Comparison of ENCODE assay signal across 16 cellular contexts in genomic region chr16:67444259-67445125, GRCh38. TPM values are rescaled to one million over a fixed set of nuclear protein-coding genes. Genes with fewer than 3 reads are reported as not detected.
DNase-seq lines count a peak whose midpoint lies in the region; ATAC-seq, FAIRE-seq and TF ChIP-seq lines count a peak whose summit lies in the region.
"Had no signal": no experiment of that assay in that cellular context is flagged by ENCODE, and none has a peak within 500 bp of the region (broad histone marks: within the 10 kb centered on the region; RNA-seq: fewer than 3 reads in every experiment).

No MANE protein-coding gene starts in this region.

- H3K9me3 ChIP-seq in K562 (replicated peaks; ENCODE audit: control insufficient read depth, insufficient read depth, low read depth, low read length) (no peaks in the 10 kb centered on the region), transverse colon (no peaks in the 10 kb centered on the region)
- H3K9me3 ChIP-seq: suprapubic skin had no signal

- intact Hi-C loops in K562 (cut with micrococcal nuclease) = no loop called here
- intact Hi-C loops in transverse colon (cut with DNase I; ENCODE audit: low total_unique reads) = no loop called here

- peak in 1 of 3 experiments; percentile 1; a peak in 1 of 6 replicates for TF ChIP-seq CTCF in K562 (IDR thresholded peaks at IDR 0.05 in 2 of 3, conservative IDR thresholded peaks at IDR 0.05 in 1 of 3; ENCODE audit: insufficient read depth in 2 of 3, low read depth in 1 of 3, low read length in 3 of 3)
- no peak for TF ChIP-seq CTCF in transverse colon (IDR thresholded peaks at IDR 0.05)

- no peaks in the 10 kb centered on the region for H3K4me1 Mint-ChIP-seq in activated naive CD4-positive, alpha-beta T cell treated with anti-CD3 and anti-CD28 coated beads, Interleukin-2, amount 50 U/mL, for 24 hours
- H3K4me1 Mint-ChIP-seq: activated naive CD8-positive, alpha-beta T cell treated with anti-CD3 and anti-CD28 coated beads for 36 hours; IgD-negative memory B cell had no signal

- in situ Hi-C loops in K562 (cut with MboI) = no loop called here
- in situ Hi-C loops in transverse colon (cut with MboI; ENCODE audit: low pct_ligation_motif_present in 1 of 4, low pct_unique_long_range_greater_than_20kb in 1 of 4, low sequenced_read_pairs in 3 of 4) = no loop called here

- no peak overlapping the region for H2AFZ ChIP-seq in K562 (ENCODE audit: low read depth, low read length)

- no peak overlapping the region for H3K27ac ChIP-seq in K562 (ENCODE audit: extremely low read depth, low read depth, low read length)
- peak overlapping the region; percentile 86 to 94 (median 88) for H3K27ac ChIP-seq in transverse colon
- H3K27ac ChIP-seq: suprapubic skin had no signal

- POLR2A ChIA-PET in K562 (lab: Yijun Ruan, JAX) = interaction anchor here (0.6 to 0.8 kb wide), 3 partner anchors 9 to 248 kb away, joined by 3 read pairs; no protein-coding TSS in a partner anchor

- H3K9ac ChIP-seq in K562 (ENCODE audit: insufficient read depth in 1 of 2, low read depth in 2 of 2, low read length in 2 of 2) = peak overlapping the region in 1 of 2 experiments; percentile 40; a peak in 2 of 4 replicates

- no peak for TF ChIP-seq RAD21 in K562 (CRISPR knock-in tag; conservative IDR thresholded peaks at IDR 0.05 in 1 of 2, IDR thresholded peaks at IDR 0.05 in 1 of 2)

- no peak overlapping the region for H3K4me3 ChIP-seq in K562
- no peak overlapping the region for H3K4me3 ChIP-seq in transverse colon
- H3K4me3 ChIP-seq: suprapubic skin had no signal

- BruUV-seq in K562 (replicated peaks; lab: Mats Ljungman, UMichigan) = no TSS peak

- no peak overlapping the region for H3K4me3 Mint-ChIP-seq in activated naive CD4-positive, alpha-beta T cell treated with anti-CD3 and anti-CD28 coated beads, Interleukin-2, amount 50 U/mL, for 24 hours
- H3K4me3 Mint-ChIP-seq: activated naive CD8-positive, alpha-beta T cell treated with anti-CD3 and anti-CD28 coated beads for 36 hours; IgD-negative memory B cell had no signal

- H3K4me1 ChIP-seq in K562 (replicated peaks in 1 of 2; ENCODE audit: control insufficient read depth in 2 of 2, insufficient read depth in 2 of 2, low read length in 2 of 2) (peaks cover 0 to 37% of the 10 kb centered on the region in 2 experiments; a peak in 2 of 5 replicates), transverse colon (peaks cover 80 to 92% (median 88%) of the 10 kb centered on the region in 4 donors)

- ATAC-seq in K562 = no peak

- H3K27me3 Mint-ChIP-seq in activated naive CD4-positive, alpha-beta T cell treated with anti-CD3 and anti-CD28 coated beads, Interleukin-2, amount 50 U/mL, for 24 hours = no peaks in the 10 kb centered on the region
- H3K27me3 Mint-ChIP-seq: activated naive CD8-positive, alpha-beta T cell treated with anti-CD3 and anti-CD28 coated beads for 36 hours; IgD-negative memory B cell had no signal

- peak overlapping the region; percentile 41 for H3K27ac Mint-ChIP-seq in activated naive CD4-positive, alpha-beta T cell treated with anti-CD3 and anti-CD28 coated beads, Interleukin-2, amount 50 U/mL, for 24 hours
- H3K27ac Mint-ChIP-seq: activated naive CD8-positive, alpha-beta T cell treated with anti-CD3 and anti-CD28 coated beads for 36 hours had no signal

- H3K9me1 ChIP-seq in K562 (ENCODE audit: control insufficient read depth, insufficient read depth, low read length) = no peaks in the 10 kb centered on the region

- CTCF ChIA-PET in K562 (lab: Yijun Ruan, JAX; ENCODE audit: low intra/inter-chr PET ratio) = no interaction called here

- TF ChIP-seq POLR2A in K562 (conservative IDR thresholded peaks at IDR 0.05) (no peak), transverse colon (IDR thresholded peaks at IDR 0.05) (no peak)

- H3K27me3 ChIP-seq in K562 (ENCODE audit: control insufficient read depth in 2 of 2, insufficient read depth in 2 of 2, low read length in 2 of 2) (no peaks in the 10 kb centered on the region), transverse colon (no peaks in the 10 kb centered on the region)
- H3K27me3 ChIP-seq: suprapubic skin had no signal

- peaks cover 20% of the 10 kb centered on the region for H4K20me1 ChIP-seq in K562 (replicated peaks; ENCODE audit: control insufficient read depth, insufficient read depth, low read length)

- TF ChIP-seq EP300 in K562 (IDR thresholded peaks at IDR 0.05; ENCODE audit: low read length) (no peak), transverse colon (IDR thresholded peaks at IDR 0.05; ENCODE audit: low read depth) (no peak)

- 83% methylated on average over 22 of the region's 22 CpGs for WGBS in K562 (ENCODE audit: insufficient coverage, low coverage, missing lambda C conversion rate)
- 82% methylated on average over 18 of the region's 22 CpGs; no CpG with 5 or more reads in 1 of the 2 donors for WGBS in transverse colon (ENCODE audit: low coverage in 1 of 2), 2 donors

- peak; percentile 6 for FAIRE-seq in K562 (lab: Jason Lieb, UNC)
- FAIRE-seq: A204.1 had no signal

- H3K36me3 Mint-ChIP-seq in activated naive CD4-positive, alpha-beta T cell treated with anti-CD3 and anti-CD28 coated beads, Interleukin-2, amount 50 U/mL, for 24 hours = no peaks in the 10 kb centered on the region

- no peaks in the 10 kb centered on the region for H3K79me2 ChIP-seq in K562 (ENCODE audit: control insufficient read depth, insufficient read depth, low read length)

- H3K9me3 Mint-ChIP-seq in activated naive CD4-positive, alpha-beta T cell treated with anti-CD3 and anti-CD28 coated beads, Interleukin-2, amount 50 U/mL, for 24 hours = no peaks in the 10 kb centered on the region
- H3K9me3 Mint-ChIP-seq: activated naive CD8-positive, alpha-beta T cell treated with anti-CD3 and anti-CD28 coated beads for 36 hours; IgD-negative memory B cell had no signal

- H3K36me3 ChIP-seq in K562 (ENCODE audit: control insufficient read depth, insufficient read depth, low read length) = peaks cover 54% of the 10 kb centered on the region; the same call in 2 of the 3 replicates
- no peaks in the 10 kb centered on the region for H3K36me3 ChIP-seq in transverse colon

- no peak overlapping the region for H3K4me2 ChIP-seq in K562 (ENCODE audit: insufficient read depth, low read length)

- DNase-seq in activated naive CD4-positive, alpha-beta T cell (lab: John Stamatoyannopoulos, UW) = no peak
- DNase-seq in K562 (ENCODE audit: extremely low read depth in 1 of 4, low spot score in 3 of 4) = no peak
- peak; percentile 67 for DNase-seq in kidney tubule cell (ENCODE audit: low spot score)
- DNase-seq in transverse colon = no peak
- no peak for DNase-seq in medulla oblongata (ENCODE audit: extremely low spot score)
- DNase-seq in NCI-H2196 treated with DMSO at 0.1 percent for 48 hours (lab: John Stamatoyannopoulos, UW; ENCODE audit: unreplicated experiment) = no peak
- no peak for DNase-seq in globus pallidus (ENCODE audit: low spot score)
- DNase-seq: activated naive CD8-positive, alpha-beta T cell treated with anti-CD3 and anti-CD28 coated beads for 36 hours; islet precursor cell; NCI-H1436 treated with DMSO at 0.1 percent for 48 hours; NCI-H526; RPMI8226 had no signal

RNA-seq across cellular contexts. Expression of gene HSD11B2, which starts 13.6 kb away (rescaled TPM):
- 3.4 and 5.6 TPM in 2 replicates for total RNA-seq in K562 (2011; cell fraction: chromatin; rRNA removed; ENCODE audit: low replicate concordance)
- 3.0 and 4.7 TPM in 2 replicates for total RNA-seq in K562 (2011; cell fraction: nucleolus; rRNA removed)
- total RNA-seq in K562 (2011; cell fraction: nucleoplasm; rRNA removed) = 2.4 and 6.9 TPM in 2 replicates
- total RNA-seq in K562 (2014; rRNA removed) (0.95 and 2.9 TPM in 2 replicates), K562 (2014; rRNA removed; fragmentation: Illumina TruSeq; extraction: Trizol) (0.22 and 0.55 TPM in 2 replicates), K562 (2015; rRNA removed; fragmentation: Illumina TruSeq; extraction: Trizol) (0.60 and 0.65 TPM in 2 replicates), K562 (2021) (1.9 and 2.0 TPM in 2 replicates), transverse colon (1,000 to 10,000 TPM in 1 of 4 donors, 100 to 1,000 TPM in 3; 667 to 1,081 (median 790) TPM)
- polyA plus RNA-seq in K562 (2011; rRNA removed) (0.79 and 2.2 TPM in 2 replicates), K562 (2014; fragmentation: Illumina TruSeq; extraction: Trizol) (1.4 and 2.7 TPM in 2 replicates), K562 (2014; fragmentation: Nextera tagmentation; extraction: Ambion mirVana) (under 1 TPM; 0.08 to 0.18 TPM), K562 (2014; rRNA removed) (1.4 and 2.2 TPM in 2 replicates)
- polyA plus RNA-seq in K562 (2011; cell fraction: cytosol; rRNA removed) = 1.8 and 2.4 TPM in 2 replicates
- polyA plus RNA-seq in K562 (2011; cell fraction: nucleus; rRNA removed) = 3.4 and 4.8 TPM in 2 replicates
- 0.86 and 2.0 TPM in 2 replicates for polyA plus RNA-seq in K562 (2012)
- polyA minus RNA-seq in K562 (2011; rRNA and poly(A)+ RNA removed) = 0.72 and 1.1 TPM in 2 replicates
- polyA minus RNA-seq in K562 (2011; cell fraction: cytosol; rRNA and poly(A)+ RNA removed) = 1.9 and 2.9 TPM in 2 replicates
- polyA minus RNA-seq in K562 (2011; cell fraction: nucleus; rRNA and poly(A)+ RNA removed) = 0.67 and 0.81 TPM in 2 replicates
- polyA plus RNA-seq: IgD-negative memory B cell had no signal

RNA-seq across cellular contexts. Expression of gene ZDHHC1, which starts 28.2 kb away (rescaled TPM):
- total RNA-seq in K562 (2011; cell fraction: chromatin; rRNA removed; ENCODE audit: low replicate concordance) = not detected in 2 replicates
- total RNA-seq in K562 (2011; cell fraction: nucleolus; rRNA removed) = 0.50 TPM in 1 of 2 replicates, not detected in the other
- not detected in 2 replicates for total RNA-seq in K562 (2011; cell fraction: nucleoplasm; rRNA removed)
- 0.24 and 0.77 TPM in 2 replicates for total RNA-seq in K562 (2014; rRNA removed)
- total RNA-seq in K562 (2014; rRNA removed; fragmentation: Illumina TruSeq; extraction: Trizol) = not detected in 2 replicates
- total RNA-seq in K562 (2015; rRNA removed; fragmentation: Illumina TruSeq; extraction: Trizol) = 0.36 TPM in 1 of 2 replicates, not detected in the other
- 0.16 TPM in 1 of 2 replicates, not detected in the other for total RNA-seq in K562 (2021)
- 0.06 and 0.07 TPM in 2 replicates for polyA plus RNA-seq in K562 (2011; rRNA removed)
- polyA plus RNA-seq in K562 (2011; cell fraction: cytosol; rRNA removed) = 0.13 and 0.95 TPM in 2 replicates
- 0.28 and 0.43 TPM in 2 replicates for polyA plus RNA-seq in K562 (2011; cell fraction: nucleus; rRNA removed)
- polyA plus RNA-seq in K562 (2012) = 0.17 TPM in 1 of 2 replicates, not detected in the other
- not detected in 2 replicates for polyA plus RNA-seq in K562 (2014; fragmentation: Illumina TruSeq; extraction: Trizol)
- not detected for polyA plus RNA-seq in K562 (2014; fragmentation: Nextera tagmentation; extraction: Ambion mirVana)
- 0.25 TPM in 1 of 2 replicates, not detected in the other for polyA plus RNA-seq in K562 (2014; rRNA removed)
- not detected in 2 replicates for polyA minus RNA-seq in K562 (2011; rRNA and poly(A)+ RNA removed)
- not detected in 2 replicates for polyA minus RNA-seq in K562 (2011; cell fraction: cytosol; rRNA and poly(A)+ RNA removed)
- polyA minus RNA-seq in K562 (2011; cell fraction: nucleus; rRNA and poly(A)+ RNA removed) = 0.54 TPM in 1 of 2 replicates, not detected in the other
- 10 to 100 TPM in 2 of 4 donors, 1 to 10 TPM in 2; 7.1 to 36.3 (median 20.5) TPM for total RNA-seq in transverse colon

RNA-seq across cellular contexts. Expression of gene ATP6V0D1, which starts 36.5 kb away (rescaled TPM):
- total RNA-seq in K562 (2011; cell fraction: chromatin; rRNA removed; ENCODE audit: low replicate concordance) = 30.0 and 74.0 TPM in 2 replicates
- 56.4 and 56.6 TPM in 2 replicates for total RNA-seq in K562 (2011; cell fraction: nucleolus; rRNA removed)
- 38.9 and 42.7 TPM in 2 replicates for total RNA-seq in K562 (2011; cell fraction: nucleoplasm; rRNA removed)
- total RNA-seq in K562 (2014; rRNA removed) (45.6 and 54.5 TPM in 2 replicates), K562 (2014; rRNA removed; fragmentation: Illumina TruSeq; extraction: Trizol) (22.0 and 30.6 TPM in 2 replicates), K562 (2015; rRNA removed; fragmentation: Illumina TruSeq; extraction: Trizol) (51.8 and 53.5 TPM in 2 replicates), K562 (2021) (61.3 and 61.5 TPM in 2 replicates), transverse colon (100 to 1,000 TPM; 218 to 457 (median 386) TPM)
- polyA plus RNA-seq in K562 (2011; rRNA removed) (48.2 and 51.5 TPM in 2 replicates), K562 (2014; fragmentation: Illumina TruSeq; extraction: Trizol) (64.9 and 69.7 TPM in 2 replicates), K562 (2014; fragmentation: Nextera tagmentation; extraction: Ambion mirVana) (10 to 100 TPM; 23.2 to 40.7 TPM), K562 (2014; rRNA removed) (33.9 and 37.3 TPM in 2 replicates)
- 97.2 and 146 TPM in 2 replicates for polyA plus RNA-seq in K562 (2011; cell fraction: cytosol; rRNA removed)
- polyA plus RNA-seq in K562 (2011; cell fraction: nucleus; rRNA removed) = 52.3 and 67.8 TPM in 2 replicates
- 84.3 and 116 TPM in 2 replicates for polyA plus RNA-seq in K562 (2012)
- polyA minus RNA-seq in K562 (2011; rRNA and poly(A)+ RNA removed) = 45.3 and 118 TPM in 2 replicates
- 61.6 and 78.2 TPM in 2 replicates for polyA minus RNA-seq in K562 (2011; cell fraction: cytosol; rRNA and poly(A)+ RNA removed)
- 17.6 and 17.7 TPM in 2 replicates for polyA minus RNA-seq in K562 (2011; cell fraction: nucleus; rRNA and poly(A)+ RNA removed)

RNA-seq across cellular contexts. Expression of gene AGRP, which starts 38.9 kb away (rescaled TPM):
- not detected in 2 replicates for total RNA-seq in K562 (2011; cell fraction: chromatin; rRNA removed; ENCODE audit: low replicate concordance)
- total RNA-seq in K562 (2011; cell fraction: nucleolus; rRNA removed) = not detected in 2 replicates
- not detected in 2 replicates for total RNA-seq in K562 (2011; cell fraction: nucleoplasm; rRNA removed)
- not detected in 2 replicates for total RNA-seq in K562 (2014; rRNA removed)
- not detected in 2 replicates for total RNA-seq in K562 (2014; rRNA removed; fragmentation: Illumina TruSeq; extraction: Trizol)
- total RNA-seq in K562 (2015; rRNA removed; fragmentation: Illumina TruSeq; extraction: Trizol) = not detected in 2 replicates
- not detected in 2 replicates for total RNA-seq in K562 (2021)
- polyA plus RNA-seq in K562 (2011; rRNA removed) = not detected in 2 replicates
- not detected in 2 replicates for polyA plus RNA-seq in K562 (2011; cell fraction: cytosol; rRNA removed)
- polyA plus RNA-seq in K562 (2011; cell fraction: nucleus; rRNA removed) = not detected in 2 replicates
- not detected in 2 replicates for polyA plus RNA-seq in K562 (2012)
- polyA plus RNA-seq in K562 (2014; fragmentation: Illumina TruSeq; extraction: Trizol) = not detected in 2 replicates
- not detected for polyA plus RNA-seq in K562 (2014; fragmentation: Nextera tagmentation; extraction: Ambion mirVana)
- polyA plus RNA-seq in K562 (2014; rRNA removed) = not detected in 2 replicates
- polyA minus RNA-seq in K562 (2011; rRNA and poly(A)+ RNA removed) = not detected in 2 replicates
- not detected in 2 replicates for polyA minus RNA-seq in K562 (2011; cell fraction: cytosol; rRNA and poly(A)+ RNA removed)
- not detected in 2 replicates for polyA minus RNA-seq in K562 (2011; cell fraction: nucleus; rRNA and poly(A)+ RNA removed)
- total RNA-seq in transverse colon = not detected
- total RNA-seq: suprapubic skin had no signal
- polyA plus RNA-seq: IgD-negative memory B cell had no signal

RNA-seq across cellular contexts. Expression of gene TPPP3, which starts 51.2 kb away (rescaled TPM):
- total RNA-seq in K562 (2011; cell fraction: chromatin; rRNA removed; ENCODE audit: low replicate concordance) = 0.44 TPM in 1 of 2 replicates, not detected in the other
- total RNA-seq in K562 (2011; cell fraction: nucleolus; rRNA removed) = 0.17 TPM in 1 of 2 replicates, not detected in the other
- total RNA-seq in K562 (2011; cell fraction: nucleoplasm; rRNA removed) = 0.37 TPM in 1 of 2 replicates, not detected in the other
- total RNA-seq in K562 (2014; rRNA removed) (0.16 and 0.50 TPM in 2 replicates), K562 (2014; rRNA removed; fragmentation: Illumina TruSeq; extraction: Trizol) (0.25 TPM in 1 of 2 replicates, not detected in the other), K562 (2015; rRNA removed; fragmentation: Illumina TruSeq; extraction: Trizol) (not detected in 2 replicates), K562 (2021) (0.38 and 0.44 TPM in 2 replicates), transverse colon (10 to 100 TPM in 1 of 4 donors, 1 to 10 TPM in 2, not detected in 1; 3.5 to 20.9 (median 5.7) TPM)
- polyA plus RNA-seq in K562 (2011; rRNA removed) (0.32 and 0.58 TPM in 2 replicates), K562 (2014; fragmentation: Illumina TruSeq; extraction: Trizol) (0.36 and 0.66 TPM in 2 replicates), K562 (2014; fragmentation: Nextera tagmentation; extraction: Ambion mirVana) (under 1 TPM in 1 of 2 experiments, not detected in 1; 0.13 TPM), K562 (2014; rRNA removed) (0.50 and 0.92 TPM in 2 replicates)
- 0.44 and 0.60 TPM in 2 replicates for polyA plus RNA-seq in K562 (2011; cell fraction: cytosol; rRNA removed)
- polyA plus RNA-seq in K562 (2011; cell fraction: nucleus; rRNA removed) = 0.31 and 0.46 TPM in 2 replicates
- 0.37 and 0.38 TPM in 2 replicates for polyA plus RNA-seq in K562 (2012)
- 0.21 TPM in 1 of 2 replicates, not detected in the other for polyA minus RNA-seq in K562 (2011; rRNA and poly(A)+ RNA removed)
- not detected in 2 replicates for polyA minus RNA-seq in K562 (2011; cell fraction: cytosol; rRNA and poly(A)+ RNA removed)
- polyA minus RNA-seq in K562 (2011; cell fraction: nucleus; rRNA and poly(A)+ RNA removed) = 0.13 and 0.33 TPM in 2 replicates
- total RNA-seq: activated naive CD8-positive, alpha-beta T cell treated with anti-CD3 and anti-CD28 coated beads for 36 hours had no signal
- polyA plus RNA-seq: IgD-negative memory B cell had no signal

Comparison
In these comparisons a context has a peak if more than half of its experiments do, and no peak if none do; other contexts are left out.
1. RNA of gene HSD11B2, which starts 13.6 kb away (total RNA-seq): 667 to 1,081 TPM in transverse colon; 0.22 to 6.9 TPM in K562; every median in the first group is over 10 times any median in the second.
2. RNA of gene ZDHHC1, which starts 28.2 kb away (total RNA-seq): 7.1 to 36.3 TPM in transverse colon; 0.16 to 0.77 TPM in K562; every median in the first group is over 4 times any median in the second.